Comparison of ENCODE assay signal across 8 cellular contexts in the genomic region with DNA sequence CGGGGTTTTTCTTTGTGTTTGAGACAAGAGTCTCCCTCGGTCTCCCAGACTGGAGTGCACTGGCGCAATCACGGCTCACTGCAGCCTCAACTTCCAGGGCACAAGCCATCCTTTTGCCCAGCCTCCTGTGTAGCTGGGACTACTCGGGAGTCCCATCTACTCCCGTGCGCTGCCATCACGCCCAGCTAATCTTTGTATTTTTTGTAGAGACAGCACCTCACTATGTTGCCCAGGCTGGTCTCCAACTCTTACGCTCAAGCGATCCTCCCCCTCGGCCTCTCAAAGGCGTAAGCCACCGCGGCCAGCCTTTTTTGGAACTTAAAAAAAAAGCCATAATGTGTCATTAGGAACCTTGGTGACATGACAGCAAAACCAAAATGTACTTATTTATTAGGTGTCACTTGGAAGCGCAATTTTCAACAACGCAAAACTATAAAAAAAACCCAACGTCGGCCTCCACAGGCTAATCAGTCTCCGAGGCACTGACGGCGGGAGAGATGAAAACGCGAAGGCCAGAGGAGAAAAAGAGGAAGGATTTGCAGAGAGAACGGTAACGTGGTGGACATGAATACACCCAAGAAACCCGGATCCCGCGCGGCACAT. TPM values are rescaled to one million over a fixed set of nuclear protein-coding genes. Genes with fewer than 3 reads are reported as not detected.
A peak's percentile ranks its signal among the peaks of the same experiment; 100 is the strongest.
DNase-seq lines count a peak whose midpoint lies in the region; ATAC-seq, FAIRE-seq and TF ChIP-seq lines count a peak whose summit lies in the region.

No MANE protein-coding gene starts in this region.

- in situ Hi-C loops in K562 (cut with MboI): no loop called here

- H3K36me3 ChIP-seq in GM23338 (ENCODE audit: insufficient read depth) (no peaks in the 10 kb centered on the region; the same call in 1 of the 2 replicates), Peyer's patch (no peaks in the 10 kb centered on the region), K562 (ENCODE audit: control insufficient read depth, insufficient read depth, low read length) (peaks cover 29% of the 10 kb centered on the region)

- H3K27me3 ChIP-seq in GM23338 (ENCODE audit: insufficient read depth) (no peaks in the 10 kb centered on the region), Peyer's patch (no peaks in the 10 kb centered on the region), K562 (ENCODE audit: control insufficient read depth in 2 of 2, insufficient read depth in 2 of 2, low read length in 2 of 2) (no peaks in the 10 kb centered on the region), layer of hippocampus (ENCODE audit: control insufficient read depth, insufficient read depth, low read length) (no peaks in the 10 kb centered on the region)

- peak overlapping the region; percentile 99 for H3K4me3 Mint-ChIP-seq in GM23338

- H3K4me2 ChIP-seq in GM23338 (peak overlapping the region; percentile 95), K562 (ENCODE audit: insufficient read depth, low read length) (peak overlapping the region; percentile 92)

- H3K9me3 ChIP-seq in Peyer's patch: no peaks in the 10 kb centered on the region
- no peaks in the 10 kb centered on the region for H3K9me3 ChIP-seq in K562 (replicated peaks; ENCODE audit: control insufficient read depth, insufficient read depth, low read depth, low read length)

- no peaks in the 10 kb centered on the region for H3K9me2 ChIP-seq in GM23338 (ENCODE audit: insufficient read depth)

- FAIRE-seq in K562 (lab: Jason Lieb, UNC): no peak

- no peak for TF ChIP-seq EP300 in K562 (IDR thresholded peaks at IDR 0.05; ENCODE audit: low read length)

- H4K20me1 ChIP-seq in GM23338 (replicated peaks; ENCODE audit: insufficient read depth) (peaks cover 24% of the 10 kb centered on the region), K562 (replicated peaks; ENCODE audit: control insufficient read depth, insufficient read depth, low read length) (peaks cover 18% of the 10 kb centered on the region)

- H3K9ac ChIP-seq in K562 (ENCODE audit: insufficient read depth in 1 of 2, low read depth in 2 of 2, low read length in 2 of 2): peak overlapping the region; percentile 98 to 100

- no peaks in the 10 kb centered on the region for H3K9me1 ChIP-seq in K562 (ENCODE audit: control insufficient read depth, insufficient read depth, low read length)

- peak overlapping the region; percentile 100 for H3K27ac Mint-ChIP-seq in GM23338

- H3K9me3 Mint-ChIP-seq in GM23338: peaks cover 4% of the 10 kb centered on the region; the same call in 2 of the 3 replicates

- H2AFZ ChIP-seq in GM23338 (peak overlapping the region; percentile 60), K562 (ENCODE audit: low read depth, low read length) (peak overlapping the region; percentile 97)

- peaks cover 27% of the 10 kb centered on the region for H3K4me1 ChIP-seq in GM23338 (ENCODE audit: insufficient read depth)
- peaks cover 0 to 18% (median 5%) of the 10 kb centered on the region in 4 donors for H3K4me1 ChIP-seq in Peyer's patch
- peaks cover 20 to 22% of the 10 kb centered on the region in 2 experiments for H3K4me1 ChIP-seq in K562 (replicated peaks in 1 of 2; ENCODE audit: control insufficient read depth in 2 of 2, insufficient read depth in 2 of 2, low read length in 2 of 2)

- intact Hi-C loops in K562 (cut with micrococcal nuclease): loop anchor here (10.0 kb wide), 1 partner anchor 536 kb away; no protein-coding TSS in a partner anchor

- ATAC-seq in GM23338 (peak; percentile 3; the same call in 2 of the 3 replicates), K562 (no peak)

- peak overlapping the region; percentile 73 for H3K4me3 ChIP-seq in GM23338
- H3K4me3 ChIP-seq in Peyer's patch: peak overlapping the region; percentile 81 to 99 (median 94)
- peak overlapping the region; percentile 66 for H3K4me3 ChIP-seq in K562

- TF ChIP-seq RAD21 in K562 (CRISPR knock-in tag; conservative IDR thresholded peaks at IDR 0.05 in 1 of 2, IDR thresholded peaks at IDR 0.05 in 1 of 2): no peak

- 15% methylated on average over 29 of the region's 29 CpGs for WGBS in K562 (ENCODE audit: insufficient coverage, low coverage, missing lambda C conversion rate)

- H3F3A ChIP-seq in GM23338 (replicated peaks; ENCODE audit: low read depth): no peaks in the 10 kb centered on the region

- BruUV-seq in K562 (replicated peaks; lab: Mats Ljungman, UMichigan): no TSS peak

- H3K4me1 Mint-ChIP-seq in GM23338: peaks cover 36% of the 10 kb centered on the region

- TF ChIP-seq POLR2A in Peyer's patch (IDR thresholded peaks at IDR 0.05) (no peak), K562 (conservative IDR thresholded peaks at IDR 0.05) (no peak)

- TF ChIP-seq CTCF in GM23338 (conservative IDR thresholded peaks at IDR 0.05; ENCODE audit: low read depth in 2 of 2): no peak
- no peak for TF ChIP-seq CTCF in Peyer's patch (IDR thresholded peaks at IDR 0.05)
- TF ChIP-seq CTCF in K562 (IDR thresholded peaks at IDR 0.05 in 2 of 3, conservative IDR thresholded peaks at IDR 0.05 in 1 of 3; ENCODE audit: insufficient read depth in 2 of 3, low read depth in 1 of 3, low read length in 3 of 3): no peak

- POLR2A ChIA-PET in K562 (lab: Yijun Ruan, JAX): interaction anchor here (0.7 to 5.4 kb wide), 9 partner anchors 8 to 625 kb away, joined by 3 to 104 read pairs (median 5); no protein-coding TSS in a partner anchor

- H3K27me3 Mint-ChIP-seq in GM23338 (ENCODE audit: insufficient read depth, low read depth, poor library complexity): peaks cover 28% of the 10 kb centered on the region

- H3K79me2 ChIP-seq in GM23338 (replicated peaks; ENCODE audit: insufficient read depth) (peaks cover 37% of the 10 kb centered on the region), K562 (ENCODE audit: control insufficient read depth, insufficient read depth, low read length) (peaks cover 52% of the 10 kb centered on the region)

- peak; percentile 24 for DNase-seq in GM23338 (ENCODE audit: low spot score)
- peak in 2 of 3 donors; percentile 23 to 55 for DNase-seq in Peyer's patch
- DNase-seq in K562 (ENCODE audit: extremely low read depth in 1 of 4, low spot score in 3 of 4): peak in 1 of 4 experiments; percentile 54
- peak; percentile 13 for DNase-seq in stimulated activated CD4-positive, alpha-beta T cell treated with anti-CD3 and anti-CD28 coated beads, Interleukin-4, amount 100 ng/mL, for 24 hours
- no peak for DNase-seq in NCI-H1694 treated with DMSO at 0.1 percent for 48 hours (lab: John Stamatoyannopoulos, UW)
- no peak for DNase-seq in NCI-H2196 (lab: John Stamatoyannopoulos, UW; ENCODE audit: unreplicated experiment)
- DNase-seq in NCI-H2107 treated with DMSO at 0.1 percent for 48 hours (lab: John Stamatoyannopoulos, UW; ENCODE audit: unreplicated experiment): no peak

- H3K27ac ChIP-seq in GM23338 (ENCODE audit: low read depth) (peak overlapping the region; percentile 98), Peyer's patch (peak overlapping the region; percentile 96 to 99 (median 98)), K562 (ENCODE audit: extremely low read depth, low read depth, low read length) (peak overlapping the region; percentile 98), layer of hippocampus (ENCODE audit: low read depth, low read length) (peak overlapping the region; percentile 99)

- CTCF ChIA-PET in K562 (lab: Yijun Ruan, JAX; ENCODE audit: low intra/inter-chr PET ratio): no interaction called here

- peaks cover 38% of the 10 kb centered on the region for H3K36me3 Mint-ChIP-seq in GM23338 (ENCODE audit: low read depth)

RNA-seq across cellular contexts. Expression of a gene that starts 0.9 kb away (rescaled TPM):
- 87.2 and 87.4 TPM in 2 replicates for total RNA-seq in GM23338 (2014; rRNA removed; shearing (Covaris generic))
- polyA plus RNA-seq in GM23338 (2016; fragmentation: Nextera tagmentation; extraction: Ambion mirVana) (324 and 367 TPM in 2 replicates), K562 (2011; rRNA removed) (97.5 and 152 TPM in 2 replicates), K562 (2014; fragmentation: Illumina TruSeq; extraction: Trizol) (468 and 562 TPM in 2 replicates), K562 (2014; fragmentation: Nextera tagmentation; extraction: Ambion mirVana) (100 to 1,000 TPM; 129 to 208 TPM), K562 (2014; rRNA removed) (371 and 431 TPM in 2 replicates)
- total RNA-seq in Peyer's patch (10 to 100 TPM; 37.7 to 75.1 (median 52.1) TPM), K562 (2014; rRNA removed) (68.9 and 88.0 TPM in 2 replicates), K562 (2014; rRNA removed; fragmentation: Illumina TruSeq; extraction: Trizol) (52.8 and 72.3 TPM in 2 replicates), K562 (2015; rRNA removed; fragmentation: Illumina TruSeq; extraction: Trizol) (60.8 and 61.5 TPM in 2 replicates), K562 (2021) (162 and 170 TPM in 2 replicates)
- 62.9 and 248 TPM in 2 replicates for total RNA-seq in K562 (2011; cell fraction: chromatin; rRNA removed; ENCODE audit: low replicate concordance)
- total RNA-seq in K562 (2011; cell fraction: nucleolus; rRNA removed): 23.0 and 31.5 TPM in 2 replicates
- 90.9 and 129 TPM in 2 replicates for total RNA-seq in K562 (2011; cell fraction: nucleoplasm; rRNA removed)
- 24.1 and 54.7 TPM in 2 replicates for polyA plus RNA-seq in K562 (2011; cell fraction: cytosol; rRNA removed)
- polyA plus RNA-seq in K562 (2011; cell fraction: nucleus; rRNA removed): 65.4 and 82.8 TPM in 2 replicates
- polyA plus RNA-seq in K562 (2012): 163 and 412 TPM in 2 replicates
- 225 and 315 TPM in 2 replicates for polyA minus RNA-seq in K562 (2011; rRNA and poly(A)+ RNA removed)
- polyA minus RNA-seq in K562 (2011; cell fraction: cytosol; rRNA and poly(A)+ RNA removed): 50.4 and 63.2 TPM in 2 replicates
- polyA minus RNA-seq in K562 (2011; cell fraction: nucleus; rRNA and poly(A)+ RNA removed): 58.3 and 78.0 TPM in 2 replicates

RNA-seq across cellular contexts. Expression of a gene that starts 1.8 kb away (rescaled TPM):
- 0.90 and 1.2 TPM in 2 replicates for total RNA-seq in GM23338 (2014; rRNA removed; shearing (Covaris generic))
- polyA plus RNA-seq in GM23338 (2016; fragmentation: Nextera tagmentation; extraction: Ambion mirVana): 1.1 and 1.5 TPM in 2 replicates
- 100 to 1,000 TPM in 3 of 4 donors, 10 to 100 TPM in 1; 30.5 to 241 (median 182) TPM for total RNA-seq in Peyer's patch
- 3.8 and 5.0 TPM in 2 replicates for total RNA-seq in K562 (2011; cell fraction: chromatin; rRNA removed; ENCODE audit: low replicate concordance)
- total RNA-seq in K562 (2011; cell fraction: nucleolus; rRNA removed): 1.8 and 2.3 TPM in 2 replicates
- total RNA-seq in K562 (2011; cell fraction: nucleoplasm; rRNA removed): 4.3 and 9.5 TPM in 2 replicates
- total RNA-seq in K562 (2014; rRNA removed): 1.7 and 2.6 TPM in 2 replicates
- total RNA-seq in K562 (2014; rRNA removed; fragmentation: Illumina TruSeq; extraction: Trizol): 4.3 and 4.8 TPM in 2 replicates
- 2.0 and 2.7 TPM in 2 replicates for total RNA-seq in K562 (2015; rRNA removed; fragmentation: Illumina TruSeq; extraction: Trizol)
- 2.2 and 2.5 TPM in 2 replicates for total RNA-seq in K562 (2021)
- polyA plus RNA-seq in K562 (2011; rRNA removed): 1.2 and 1.8 TPM in 2 replicates
- polyA plus RNA-seq in K562 (2011; cell fraction: cytosol; rRNA removed): 0.22 and 0.68 TPM in 2 replicates
- 2.0 and 2.1 TPM in 2 replicates for polyA plus RNA-seq in K562 (2011; cell fraction: nucleus; rRNA removed)
- 2.0 and 3.0 TPM in 2 replicates for polyA plus RNA-seq in K562 (2012)
- 2.8 and 3.3 TPM in 2 replicates for polyA plus RNA-seq in K562 (2014; fragmentation: Illumina TruSeq; extraction: Trizol)
- 1 to 10 TPM; 1.7 to 2.1 TPM for polyA plus RNA-seq in K562 (2014; fragmentation: Nextera tagmentation; extraction: Ambion mirVana)
- 2.7 and 2.9 TPM in 2 replicates for polyA plus RNA-seq in K562 (2014; rRNA removed)
- 0.53 and 0.81 TPM in 2 replicates for polyA minus RNA-seq in K562 (2011; rRNA and poly(A)+ RNA removed)
- polyA minus RNA-seq in K562 (2011; cell fraction: cytosol; rRNA and poly(A)+ RNA removed): 0.76 TPM in 1 of 2 replicates, not detected in the other
- 0.94 and 1.7 TPM in 2 replicates for polyA minus RNA-seq in K562 (2011; cell fraction: nucleus; rRNA and poly(A)+ RNA removed)

Comparison
In these comparisons a context has a peak if more than half of its experiments do, and no peak if none do; other contexts are left out.
1. DNase-seq: peak in GM23338 (single experiment), Peyer's patch (2 of 3) and stimulated activated CD4-positive, alpha-beta T cell treated with anti-CD3 and anti-CD28 coated beads, Interleukin-4, amount 100 ng/mL, for 24 hours (single experiment); none in NCI-H1694 treated with DMSO at 0.1 percent for 48 hours (single experiment), NCI-H2196 (single experiment) and NCI-H2107 treated with DMSO at 0.1 percent for 48 hours (single experiment).
2. Peak in every context shown above with its lines, with median percentiles within 50 percentile points of each other: H3K27ac ChIP-seq and H3K4me3 ChIP-seq.